ENCODE assay signal across 8 cellular contexts in the genomic region with DNA sequence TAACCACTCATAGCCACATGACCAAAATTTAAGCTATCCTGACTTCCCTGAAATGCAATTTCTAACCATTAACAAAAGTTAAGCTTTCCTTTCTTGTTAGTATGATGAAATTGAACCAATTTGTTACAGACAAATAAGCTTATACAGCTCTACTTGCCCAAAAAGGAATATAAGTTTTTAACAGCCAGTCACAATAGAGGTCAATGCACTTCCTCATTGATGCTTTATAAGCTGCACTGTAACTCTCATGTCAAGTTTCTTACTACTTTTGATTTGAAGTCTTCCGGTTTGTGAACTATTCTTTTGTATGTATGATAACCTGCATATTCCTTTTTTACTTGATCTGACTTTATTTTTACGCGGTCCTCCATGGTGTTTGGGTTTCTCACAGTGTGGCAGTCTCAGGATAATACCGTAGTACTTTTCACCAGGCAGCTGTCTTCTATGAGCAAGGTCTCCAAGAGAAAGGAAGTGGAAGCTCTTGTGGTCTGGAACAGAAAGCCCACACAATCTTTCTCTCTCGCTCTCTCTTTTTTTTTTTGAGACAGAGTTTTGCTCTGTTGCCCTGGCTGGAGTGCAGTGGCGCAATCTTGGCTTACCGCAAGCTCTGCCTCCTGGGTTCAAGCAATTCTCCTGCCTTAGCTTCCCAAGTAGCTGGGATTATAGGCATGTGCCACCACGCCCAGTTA.
DNase-seq lines count a peak whose midpoint lies in the region; ATAC-seq and TF ChIP-seq lines count a peak whose summit lies in the region.

No MANE protein-coding gene starts in this region.

- peak overlapping the region; percentile 94 for H3K27ac ChIP-seq in DND-41 (ENCODE audit: low read length)

- peaks cover 5% of the 10 kb centered on the region for H3K36me3 Mint-ChIP-seq in endothelial cell (ENCODE audit: low read depth, unreplicated experiment)

- H4K20me1 ChIP-seq in DND-41 (ENCODE audit: insufficient read depth, low read length) = no peaks in the 10 kb centered on the region

- no peak overlapping the region for H3K27ac Mint-ChIP-seq in endothelial cell (ENCODE audit: unreplicated experiment)

- peak; percentile 79 for ATAC-seq in DND-41 (ENCODE audit: insufficient read depth, low read depth)
- ATAC-seq in GM21447 (IDR thresholded peaks at IDR 0.05; ENCODE audit: unreplicated experiment) = peak; percentile 92

- H3K27me3 ChIP-seq in DND-41 (ENCODE audit: insufficient read depth, low read length, poor library complexity) = no peaks in the 10 kb centered on the region

- H3K9me3 ChIP-seq in DND-41 (ENCODE audit: insufficient read depth, low read length, severe bottlenecking) = peaks cover 5% of the 10 kb centered on the region

- peaks cover 6% of the 10 kb centered on the region for H3K27me3 Mint-ChIP-seq in endothelial cell (ENCODE audit: unreplicated experiment)

- H3K36me3 ChIP-seq in DND-41 (ENCODE audit: insufficient read depth, low read length) = no peaks in the 10 kb centered on the region

- H3K79me2 ChIP-seq in DND-41 (ENCODE audit: insufficient read depth, low read length) = peaks cover 5% of the 10 kb centered on the region; the same call in 1 of the 2 replicates

- H2AFZ ChIP-seq in DND-41 (ENCODE audit: low read depth, low read length) = peak overlapping the region; percentile 79

- TF ChIP-seq CTCF in DND-41 (IDR thresholded peaks at IDR 0.05; ENCODE audit: borderline replicate concordance, extremely low read depth, low read length, poor library complexity, severe bottlenecking) = no peak
- no peak for TF ChIP-seq CTCF in endothelial cell (IDR thresholded peaks at IDR 0.05; ENCODE audit: unreplicated experiment)

- peak overlapping the region; percentile 73 for H3K4me2 ChIP-seq in DND-41 (ENCODE audit: insufficient read depth, low read length)

- peaks cover 52% of the 10 kb centered on the region for H3K4me1 ChIP-seq in DND-41 (ENCODE audit: insufficient read depth, low read length)

- H3K4me3 ChIP-seq in DND-41 (ENCODE audit: low read depth in 1 of 2, low read length in 2 of 2) = peak overlapping the region in 1 of 2 experiments; percentile 45; a peak in 2 of 4 replicates
- H3K4me3 ChIP-seq in Jurkat, Clone E6-1 (ENCODE audit: low read length) = peak overlapping the region; percentile 37

- no peak overlapping the region for H3K4me3 Mint-ChIP-seq in endothelial cell (ENCODE audit: unreplicated experiment)

- DNase-seq in DND-41 (peak; percentile 79), endothelial cell (ENCODE audit: low spot score) (no peak), erythroblast (lab: John Stamatoyannopoulos, UW) (no peak)
- DNase-seq in Jurkat, Clone E6-1 (ENCODE audit: low read depth, low spot score) = peak; percentile 95
- DNase-seq in activated T-cell treated with anti-CD3 and anti-CD28 coated beads, Interleukin-2, amount 50 U/mL, for 48 hours = peak; percentile 24 to 31
- peak; percentile 50 for DNase-seq in stimulated activated CD8-positive, alpha-beta memory T cell treated with anti-CD3 and anti-CD28 coated beads, Interleukin-4, amount 100 ng/mL, for 48 hours
- DNase-seq in effector CD8-positive, alpha-beta T cell (lab: John Stamatoyannopoulos, UW) = no peak

- H3K9ac ChIP-seq in DND-41 (ENCODE audit: low read depth, low read length) = peak overlapping the region; percentile 52

- TF ChIP-seq POLR2A in erythroblast (IDR thresholded peaks at IDR 0.05; ENCODE audit: low read length) = no peak

- peaks cover 11% of the 10 kb centered on the region for H3K4me1 Mint-ChIP-seq in endothelial cell (ENCODE audit: unreplicated experiment)

- H3K9me3 Mint-ChIP-seq in endothelial cell (ENCODE audit: unreplicated experiment) = no peaks in the 10 kb centered on the region

Comparison
In these comparisons a context has a peak if more than half of its experiments do, and no peak if none do; other contexts are left out.
1. DNase-seq: peak in DND-41 (single experiment), Jurkat, Clone E6-1 (single experiment), activated T-cell treated with anti-CD3 and anti-CD28 coated beads, Interleukin-2, amount 50 U/mL, for 48 hours (2 of 2) and stimulated activated CD8-positive, alpha-beta memory T cell treated with anti-CD3 and anti-CD28 coated beads, Interleukin-4, amount 100 ng/mL, for 48 hours (single experiment); none in endothelial cell (single experiment), erythroblast (0 of 2) and effector CD8-positive, alpha-beta T cell (single experiment).